1 cellular context compared by ENCODE assay signal in the genomic region with DNA sequence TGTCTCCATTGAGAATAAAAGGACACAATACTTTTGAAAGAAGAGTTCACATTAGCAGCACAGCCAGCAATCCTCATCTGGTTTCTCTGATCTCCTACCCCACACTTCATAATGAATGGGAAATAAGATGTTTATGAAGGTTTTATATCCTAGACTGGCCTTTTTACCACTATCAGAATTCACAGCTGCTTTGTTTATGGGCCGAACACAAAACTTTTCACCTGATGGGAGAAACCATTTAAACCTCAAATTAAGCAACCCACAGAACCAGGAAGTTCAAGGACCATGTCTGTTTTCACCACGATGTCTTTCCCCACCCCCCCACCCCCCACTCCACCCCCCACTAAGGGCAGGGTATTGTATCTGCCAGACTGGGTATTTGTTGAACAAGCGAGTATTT.
A peak's percentile ranks its signal among the peaks of the same experiment; 100 is the strongest.
TF ChIP-seq lines count a peak whose summit lies in the region.

No MANE protein-coding gene starts in this region.

TF ChIP-seq in HCT116, 20 proteins besides CTCF, POLR2A, EP300 and RAD21:
- TF ChIP-seq, protein P1, sequence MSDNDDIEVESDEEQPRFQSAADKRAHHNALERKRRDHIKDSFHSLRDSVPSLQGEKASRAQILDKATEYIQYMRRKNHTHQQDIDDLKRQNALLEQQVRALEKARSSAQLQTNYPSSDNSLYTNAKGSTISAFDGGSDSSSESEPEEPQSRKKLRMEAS (IDR thresholded peaks at IDR 0.05), result no peak
- no peak for TF ChIP-seq ELF1 (IDR thresholded peaks at IDR 0.05; ENCODE audit: borderline replicate concordance, low read depth)
- TF ChIP-seq POLR2AphosphoS5 (IDR thresholded peaks at IDR 0.05; ENCODE audit: low read depth, low read length), result peak; percentile 11; the same call in 1 of the 2 replicates
- TF ChIP-seq EZH2phosphoT487 (IDR thresholded peaks at IDR 0.05; ENCODE audit: borderline replicate concordance), result no peak
- TF ChIP-seq EZH2 (IDR thresholded peaks at IDR 0.05), result no peak
- TF ChIP-seq ZFX (IDR thresholded peaks at IDR 0.05), result no peak
- no peak for TF ChIP-seq CEBPB (IDR thresholded peaks at IDR 0.05; ENCODE audit: low read depth)
- TF ChIP-seq CBX3 (IDR thresholded peaks at IDR 0.05; ENCODE audit: low read depth), result no peak
TF ChIP-seq in HCT116: peak in this region for 1.
